9 cellular contexts compared by ENCODE assay signal in genomic region chr6:108562503-108562993, GRCh38. TPM values are rescaled to one million over a fixed set of nuclear protein-coding genes. Genes with fewer than 3 reads are reported as not detected.
DNase-seq lines count a peak whose midpoint lies in the region; ATAC-seq and TF ChIP-seq lines count a peak whose summit lies in the region.
"Had no signal": no experiment of that assay in that cellular context is flagged by ENCODE, and none has a peak within 500 bp of the region (broad histone marks: within the 10 kb centered on the region; RNA-seq: fewer than 3 reads in every experiment).

No MANE protein-coding gene starts in this region.

- peaks cover 16% of the 10 kb centered on the region for H4K20me1 ChIP-seq in GM23338 (replicated peaks; ENCODE audit: insufficient read depth)

- H3K9me3 ChIP-seq in breast epithelium: no peaks in the 10 kb centered on the region
- H3K9me3 ChIP-seq in iPS-20b (ENCODE audit: insufficient read depth, low read depth, low read length): no peaks in the 10 kb centered on the region
- H3K9me3 ChIP-seq: HAP-1 had no signal

- H3K27ac Mint-ChIP-seq in GM23338: peak overlapping the region; percentile 95

- no peaks in the 10 kb centered on the region for H3K9me2 ChIP-seq in GM23338 (ENCODE audit: insufficient read depth)

- peak; percentile 53 for TF ChIP-seq POLR2A in breast epithelium (IDR thresholded peaks at IDR 0.05)

- peaks cover 33% of the 10 kb centered on the region for H3K4me1 Mint-ChIP-seq in GM23338

- ATAC-seq in GM23338 (peak; percentile 28), sciatic nerve (peak; percentile 38), GM18511 (IDR thresholded peaks at IDR 0.05; ENCODE audit: unreplicated experiment) (no peak), HG03469 (IDR thresholded peaks at IDR 0.05; ENCODE audit: unreplicated experiment) (no peak)

- no peak overlapping the region for H2AFZ ChIP-seq in GM23338

- H3K27me3 Mint-ChIP-seq in GM23338 (ENCODE audit: insufficient read depth, low read depth, poor library complexity): peaks cover 17% of the 10 kb centered on the region

- H3K4me2 ChIP-seq in GM23338: peak overlapping the region; percentile 85

- no peak overlapping the region for H3K27ac ChIP-seq in GM23338 (ENCODE audit: low read depth)
- H3K27ac ChIP-seq in breast epithelium: peak overlapping the region; percentile 97 to 100
- no peak overlapping the region for H3K27ac ChIP-seq in iPS-20b (ENCODE audit: low read length)

- DNase-seq in AG08395 (ENCODE audit: low spot score) (peak; percentile 36), GM23338 (ENCODE audit: low spot score) (peak; percentile 94), OCI-M2 (lab: John Stamatoyannopoulos, UW; ENCODE audit: unreplicated experiment) (peak; percentile 71), breast epithelium (ENCODE audit: low spot score in 2 of 2) (peak in 1 of 2 donors; percentile 78), sciatic nerve (ENCODE audit: low spot score) (peak; percentile 79)

- H3K4me1 ChIP-seq in GM23338 (ENCODE audit: insufficient read depth) (peaks cover 30% of the 10 kb centered on the region), breast epithelium (peaks cover 0 to 26% of the 10 kb centered on the region in 2 donors), iPS-20b (ENCODE audit: insufficient read depth, low read length) (peaks cover 21% of the 10 kb centered on the region)

- H3K79me2 ChIP-seq in GM23338 (replicated peaks; ENCODE audit: insufficient read depth): peaks cover 56% of the 10 kb centered on the region

- H3K4me3 Mint-ChIP-seq in GM23338: peak overlapping the region; percentile 97

- H3K9me3 Mint-ChIP-seq in GM23338: peaks cover 6% of the 10 kb centered on the region; the same call in 2 of the 3 replicates

- H3K27me3 ChIP-seq in GM23338 (ENCODE audit: insufficient read depth) (peaks cover 26% of the 10 kb centered on the region), breast epithelium (no peaks in the 10 kb centered on the region), iPS-20b (ENCODE audit: insufficient read depth, low read length) (peaks cover 47% of the 10 kb centered on the region)

- intact Hi-C loops in breast epithelium (cut with DNase I; ENCODE audit: low total_unique reads) (no loop called here), sciatic nerve (cut with DNase I) (no loop called here)

- H3K36me3 Mint-ChIP-seq in GM23338 (ENCODE audit: low read depth): peaks cover 9% of the 10 kb centered on the region; the same call in 2 of the 3 replicates

- H3K4me3 ChIP-seq in GM23338 (peak overlapping the region; percentile 97), breast epithelium (peak overlapping the region; percentile 86 to 92 (median 92)), iPS-20b (ENCODE audit: low read length) (peak overlapping the region; percentile 72)
- H3K4me3 ChIP-seq: HAP-1 had no signal

- TF ChIP-seq CTCF in GM23338 (conservative IDR thresholded peaks at IDR 0.05; ENCODE audit: low read depth in 2 of 2): no peak
- TF ChIP-seq CTCF in breast epithelium (IDR thresholded peaks at IDR 0.05): peak in 1 of 3 donors; percentile 15

- H3K9ac ChIP-seq in iPS-20b (ENCODE audit: low read depth, low read length): peak overlapping the region; percentile 65; the same call in 1 of the 2 replicates

- H3K36me3 ChIP-seq in GM23338 (ENCODE audit: insufficient read depth) (no peaks in the 10 kb centered on the region), breast epithelium (no peaks in the 10 kb centered on the region), iPS-20b (ENCODE audit: insufficient read depth, low read depth, low read length) (no peaks in the 10 kb centered on the region)

- no peaks in the 10 kb centered on the region for H3F3A ChIP-seq in GM23338 (replicated peaks; ENCODE audit: low read depth)

TF ChIP-seq in GM23338, 12 proteins besides CTCF, POLR2A, EP300 and RAD21 (continues in another document):
- no peak for TF ChIP-seq JUNB (IDR thresholded peaks at IDR 0.05; ENCODE audit: unreplicated experiment)
- TF ChIP-seq STAT1 (IDR thresholded peaks at IDR 0.05; ENCODE audit: unreplicated experiment): no peak
- TF ChIP-seq ZNF331 (CRISPR knock-in tag; IDR thresholded peaks at IDR 0.05; ENCODE audit: low read depth): no peak
- 0 out of 2 replicates have a peak, but pooled peaks have one; percentile 44 for TF ChIP-seq NANOG (IDR thresholded peaks at IDR 0.05; ENCODE audit: borderline replicate concordance)
- TF ChIP-seq ZNF462 (CRISPR knock-in tag; IDR thresholded peaks at IDR 0.05): no peak
- 0 out of 2 replicates have a peak, but pooled peaks have one; percentile 16 for TF ChIP-seq ZNF114 (CRISPR knock-in tag; IDR thresholded peaks at IDR 0.05)
- peak; percentile 37 for TF ChIP-seq EZH2 (IDR thresholded peaks at IDR 0.05; ENCODE audit: low read depth, unreplicated experiment)
- TF ChIP-seq ETS1 (IDR thresholded peaks at IDR 0.05): peak; percentile 49; the same call in 1 of the 2 replicates
- peak; percentile 84 for TF ChIP-seq CREB1 (CRISPR knock-in tag; IDR thresholded peaks at IDR 0.05; ENCODE audit: low read depth)
- TF ChIP-seq EZH2phosphoT487 (IDR thresholded peaks at IDR 0.05; ENCODE audit: unreplicated experiment): no peak
- TF ChIP-seq POLR2AphosphoS5 (IDR thresholded peaks at IDR 0.05; ENCODE audit: low read depth): peak; percentile 53

RNA-seq across cellular contexts. Expression of gene FOXO3, which starts 1.8 kb away (rescaled TPM):
- total RNA-seq in GM23338 (2014; rRNA removed; shearing (Covaris generic)): 20.2 and 20.4 TPM in 2 replicates
- 9.1 and 9.8 TPM in 2 replicates for polyA plus RNA-seq in GM23338 (2016; fragmentation: Nextera tagmentation; extraction: Ambion mirVana)
- total RNA-seq in breast epithelium (100 to 1,000 TPM; 107 to 181 (median 155) TPM), sciatic nerve (79.1 TPM)

Comparison
In these comparisons a context has a peak if more than half of its experiments do, and no peak if none do; other contexts are left out.
1. ATAC-seq: peak in GM23338 (single experiment) and sciatic nerve (single experiment); none in GM18511 (single experiment) and HG03469 (single experiment).
2. H3K27ac ChIP-seq: peak in breast epithelium (2 of 2); none in GM23338 (single experiment) and iPS-20b (single experiment).
3. Peak in every context shown above with its lines, with median percentiles within 50 percentile points of each other: H3K4me3 ChIP-seq.